ENCODE assay signal across 10 cellular contexts in the genomic region with DNA sequence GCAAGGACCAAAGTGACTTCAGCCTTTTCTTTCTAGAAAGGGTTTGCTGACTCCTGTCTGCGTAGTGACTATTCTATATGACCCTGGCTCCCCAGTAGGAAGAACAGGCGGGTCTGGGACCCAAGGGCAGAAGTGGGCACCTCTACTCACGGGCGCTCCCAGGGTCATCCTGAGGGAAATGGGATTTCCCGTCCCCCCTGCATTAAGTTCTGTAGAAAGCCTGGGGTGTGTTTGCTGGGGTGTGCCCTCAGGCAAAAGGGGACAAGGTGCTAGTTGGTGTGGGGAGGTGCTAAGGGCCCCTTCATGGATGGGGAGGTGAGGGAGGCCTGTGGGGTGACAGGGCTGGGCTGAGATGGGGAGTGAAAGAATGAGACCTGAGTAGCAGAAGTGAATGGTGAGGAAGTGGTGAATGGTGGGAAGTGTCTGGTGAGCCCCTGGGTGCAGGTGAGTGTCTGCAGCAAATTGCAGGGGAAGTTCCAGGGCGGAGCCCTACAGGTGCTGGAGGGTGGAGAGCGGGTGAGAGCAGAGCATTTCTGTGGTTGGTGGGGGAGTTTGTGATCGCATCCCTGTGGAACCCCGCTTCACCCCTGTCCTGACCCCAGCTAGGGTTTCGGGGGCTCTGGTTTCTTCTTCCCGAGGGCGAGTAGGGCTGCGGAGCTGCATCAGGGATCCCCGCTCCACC. TPM values are rescaled to one million over a fixed set of nuclear protein-coding genes. Genes with fewer than 3 reads are reported as not detected.
DNase-seq lines count a peak whose midpoint lies in the region; ATAC-seq lines count a peak whose summit lies in the region.
"Had no signal": no experiment of that assay in that cellular context is flagged by ENCODE, and none has a peak within 500 bp of the region (broad histone marks: within the 10 kb centered on the region; RNA-seq: fewer than 3 reads in every experiment).

No MANE protein-coding gene starts in this region.

- no peaks in the 10 kb centered on the region for H3K9me3 ChIP-seq in right cardiac atrium (ENCODE audit: control insufficient read depth, low read length)

- H3K36me3 Mint-ChIP-seq in activated CD4-positive, alpha-beta memory T cell treated with anti-CD3 and anti-CD28 coated beads for 36 hours, result no peaks in the 10 kb centered on the region
- peaks cover 16% of the 10 kb centered on the region for H3K36me3 Mint-ChIP-seq in stimulated activated effector memory CD8-positive, alpha-beta T cell treated with anti-CD3 and anti-CD28 coated beads, Interleukin-12 subunit alpha, Interleukin-12 subunit beta, amount 100 ng/mL, for 72 hours

- H3K27ac Mint-ChIP-seq in activated CD4-positive, alpha-beta memory T cell treated with anti-CD3 and anti-CD28 coated beads for 36 hours, result no peak overlapping the region
- peak overlapping the region; percentile 74 for H3K27ac Mint-ChIP-seq in stimulated activated effector memory CD8-positive, alpha-beta T cell treated with anti-CD3 and anti-CD28 coated beads, Interleukin-12 subunit alpha, Interleukin-12 subunit beta, amount 100 ng/mL, for 72 hours

- H3K4me1 Mint-ChIP-seq in activated CD4-positive, alpha-beta memory T cell treated with anti-CD3 and anti-CD28 coated beads for 36 hours (ENCODE audit: low read depth), result peaks cover 64% of the 10 kb centered on the region
- H3K4me1 Mint-ChIP-seq in stimulated activated effector memory CD8-positive, alpha-beta T cell treated with anti-CD3 and anti-CD28 coated beads, Interleukin-12 subunit alpha, Interleukin-12 subunit beta, amount 100 ng/mL, for 72 hours, result peaks cover 70% of the 10 kb centered on the region

- peak; percentile 19 for DNase-seq in DMS79 treated with DMSO at 0.1 percent for 48 hours (lab: John Stamatoyannopoulos, UW)
- no peak for DNase-seq in DMS79 (lab: John Stamatoyannopoulos, UW)
- DNase-seq in activated CD4-positive, alpha-beta memory T cell treated with anti-CD3 and anti-CD28 coated beads for 36 hours, result peak; percentile 61
- DNase-seq in right cardiac atrium, result no peak
- no peak for DNase-seq in stimulated activated effector memory CD8-positive, alpha-beta T cell treated with anti-CD3 and anti-CD28 coated beads, Interleukin-12 subunit alpha, Interleukin-12 subunit beta, amount 100 ng/mL, for 72 hours (ENCODE audit: low spot score in 2 of 2)
- no peak for DNase-seq in cortex of kidney (lab: John Stamatoyannopoulos, UW)

- H3K27me3 ChIP-seq in right cardiac atrium (ENCODE audit: control insufficient read depth, insufficient read depth), result no peaks in the 10 kb centered on the region

- H3K4me3 Mint-ChIP-seq in activated CD4-positive, alpha-beta memory T cell treated with anti-CD3 and anti-CD28 coated beads for 36 hours, result peak overlapping the region; percentile 80
- peak overlapping the region; percentile 81 for H3K4me3 Mint-ChIP-seq in stimulated activated effector memory CD8-positive, alpha-beta T cell treated with anti-CD3 and anti-CD28 coated beads, Interleukin-12 subunit alpha, Interleukin-12 subunit beta, amount 100 ng/mL, for 72 hours

- H3K27ac ChIP-seq in right cardiac atrium (ENCODE audit: low read length), result no peak overlapping the region
- H3K27ac ChIP-seq: 22Rv1 had no signal

- ATAC-seq in HG03097 (IDR thresholded peaks at IDR 0.05; ENCODE audit: low FRiP score, unreplicated experiment), result peak; percentile 11
- ATAC-seq in right cardiac atrium, result no peak
- ATAC-seq in stimulated activated effector memory CD8-positive, alpha-beta T cell treated with anti-CD3 and anti-CD28 coated beads, Interleukin-12 subunit alpha, Interleukin-12 subunit beta, amount 100 ng/mL, for 72 hours, result peak; percentile 29
- no peak for ATAC-seq in GM19397 (IDR thresholded peaks at IDR 0.05; ENCODE audit: unreplicated experiment)

- 35% methylated on average over 14 of the region's 14 CpGs for WGBS in right cardiac atrium

- H3K9me3 Mint-ChIP-seq in activated CD4-positive, alpha-beta memory T cell treated with anti-CD3 and anti-CD28 coated beads for 36 hours, result no peaks in the 10 kb centered on the region
- no peaks in the 10 kb centered on the region for H3K9me3 Mint-ChIP-seq in stimulated activated effector memory CD8-positive, alpha-beta T cell treated with anti-CD3 and anti-CD28 coated beads, Interleukin-12 subunit alpha, Interleukin-12 subunit beta, amount 100 ng/mL, for 72 hours
- H3K9me3 Mint-ChIP-seq: activated naive CD4-positive, alpha-beta T cell treated with anti-CD3 and anti-CD28 coated beads, Interleukin-2, amount 50 U/mL, for 72 hours had no signal

- POLR2A ChIA-PET in activated CD4-positive, alpha-beta memory T cell treated with anti-CD3 and anti-CD28 coated beads for 36 hours (lab: Charles Lee), result no interaction called here

- H3K4me1 ChIP-seq in right cardiac atrium (ENCODE audit: control insufficient read depth, insufficient read depth, low read length), result no peaks in the 10 kb centered on the region

- peak overlapping the region; percentile 67 for H3K4me3 ChIP-seq in right cardiac atrium (ENCODE audit: low read length)

- intact Hi-C loops in activated CD4-positive, alpha-beta memory T cell treated with anti-CD3 and anti-CD28 coated beads for 36 hours (cut with micrococcal nuclease), result loop anchor here (2.0 to 10.0 kb wide), 6 partner anchors 142 to 811 kb away; partner anchors contain the start of genes GINM1, LATS1, LRP11 and NUP43
- intact Hi-C loops in right cardiac atrium (cut with DNase I), result no loop called here

- CTCF ChIA-PET in activated CD4-positive, alpha-beta memory T cell treated with anti-CD3 and anti-CD28 coated beads for 36 hours (lab: Charles Lee), result interaction anchor here (1.0 kb wide), 1 partner anchor 12 kb away, joined by 3 read pairs; no protein-coding TSS in a partner anchor

- H3K27me3 Mint-ChIP-seq in activated CD4-positive, alpha-beta memory T cell treated with anti-CD3 and anti-CD28 coated beads for 36 hours, result peaks cover 26% of the 10 kb centered on the region

RNA-seq across cellular contexts. Expression of gene RAET1L, which starts 21.1 kb away (rescaled TPM):
- total RNA-seq in activated CD4-positive, alpha-beta memory T cell treated with anti-CD3 and anti-CD28 coated beads for 36 hours, result not detected
- total RNA-seq in right cardiac atrium, result not detected
- not detected for polyA plus RNA-seq in right cardiac atrium
- total RNA-seq: activated naive CD4-positive, alpha-beta T cell treated with anti-CD3 and anti-CD28 coated beads, Interleukin-2, amount 50 U/mL, for 72 hours had no signal

RNA-seq across cellular contexts. Expression of gene ULBP1, which starts 40.5 kb away (rescaled TPM):
- 1 to 10 TPM; 1.8 to 2.2 TPM for total RNA-seq in activated CD4-positive, alpha-beta memory T cell treated with anti-CD3 and anti-CD28 coated beads for 36 hours
- under 1 TPM in 3 of 4 donors, not detected in 1; 0.20 to 0.22 (median 0.21) TPM for total RNA-seq in right cardiac atrium
- polyA plus RNA-seq in right cardiac atrium, result 0.20 TPM

Comparison
In these comparisons a context has a peak if more than half of its experiments do, and no peak if none do; other contexts are left out.
1. DNase-seq: peak in DMS79 treated with DMSO at 0.1 percent for 48 hours (single experiment) and activated CD4-positive, alpha-beta memory T cell treated with anti-CD3 and anti-CD28 coated beads for 36 hours (single experiment); none in DMS79 (single experiment), right cardiac atrium (0 of 3), stimulated activated effector memory CD8-positive, alpha-beta T cell treated with anti-CD3 and anti-CD28 coated beads, Interleukin-12 subunit alpha, Interleukin-12 subunit beta, amount 100 ng/mL, for 72 hours (0 of 2) and cortex of kidney (single experiment).
2. ATAC-seq: peak in HG03097 (single experiment) and stimulated activated effector memory CD8-positive, alpha-beta T cell treated with anti-CD3 and anti-CD28 coated beads, Interleukin-12 subunit alpha, Interleukin-12 subunit beta, amount 100 ng/mL, for 72 hours (single experiment); none in right cardiac atrium (0 of 2) and GM19397 (single experiment).